ENCODE assay signal across 1 cellular context in the genomic region with DNA sequence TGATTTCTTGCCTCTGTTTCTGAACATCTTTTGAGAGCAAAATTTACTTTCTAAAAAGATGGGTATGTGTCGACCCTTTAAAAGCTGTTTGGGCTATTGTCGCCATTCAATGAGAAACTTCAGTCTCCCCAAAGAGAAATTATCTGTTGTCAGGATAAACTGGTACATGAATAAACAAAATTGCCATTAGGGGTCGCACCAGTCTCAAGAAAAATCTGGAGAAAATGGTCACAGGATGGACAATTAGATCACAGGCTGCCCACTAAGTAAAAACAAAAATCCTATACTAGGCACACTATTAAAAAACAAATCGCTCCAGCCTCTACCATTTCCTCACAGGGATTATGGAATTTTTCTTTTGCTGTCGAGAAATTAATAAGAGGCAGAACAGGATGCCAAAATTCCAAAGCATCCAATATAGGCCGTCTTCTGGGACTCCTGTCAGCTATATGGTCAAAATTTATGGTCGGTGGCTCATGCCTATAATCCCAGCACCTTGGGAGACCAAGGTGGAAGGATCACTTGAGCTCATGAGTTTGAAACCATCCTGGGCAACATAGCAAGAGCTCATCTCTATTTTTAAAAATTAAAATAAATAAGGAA.
TF ChIP-seq lines count a peak whose summit lies in the region.

No MANE protein-coding gene starts in this region.

TF ChIP-seq in GM23338, 12 proteins besides CTCF, POLR2A, EP300 and RAD21 (continued from another document):
- TF ChIP-seq, protein P1, sequence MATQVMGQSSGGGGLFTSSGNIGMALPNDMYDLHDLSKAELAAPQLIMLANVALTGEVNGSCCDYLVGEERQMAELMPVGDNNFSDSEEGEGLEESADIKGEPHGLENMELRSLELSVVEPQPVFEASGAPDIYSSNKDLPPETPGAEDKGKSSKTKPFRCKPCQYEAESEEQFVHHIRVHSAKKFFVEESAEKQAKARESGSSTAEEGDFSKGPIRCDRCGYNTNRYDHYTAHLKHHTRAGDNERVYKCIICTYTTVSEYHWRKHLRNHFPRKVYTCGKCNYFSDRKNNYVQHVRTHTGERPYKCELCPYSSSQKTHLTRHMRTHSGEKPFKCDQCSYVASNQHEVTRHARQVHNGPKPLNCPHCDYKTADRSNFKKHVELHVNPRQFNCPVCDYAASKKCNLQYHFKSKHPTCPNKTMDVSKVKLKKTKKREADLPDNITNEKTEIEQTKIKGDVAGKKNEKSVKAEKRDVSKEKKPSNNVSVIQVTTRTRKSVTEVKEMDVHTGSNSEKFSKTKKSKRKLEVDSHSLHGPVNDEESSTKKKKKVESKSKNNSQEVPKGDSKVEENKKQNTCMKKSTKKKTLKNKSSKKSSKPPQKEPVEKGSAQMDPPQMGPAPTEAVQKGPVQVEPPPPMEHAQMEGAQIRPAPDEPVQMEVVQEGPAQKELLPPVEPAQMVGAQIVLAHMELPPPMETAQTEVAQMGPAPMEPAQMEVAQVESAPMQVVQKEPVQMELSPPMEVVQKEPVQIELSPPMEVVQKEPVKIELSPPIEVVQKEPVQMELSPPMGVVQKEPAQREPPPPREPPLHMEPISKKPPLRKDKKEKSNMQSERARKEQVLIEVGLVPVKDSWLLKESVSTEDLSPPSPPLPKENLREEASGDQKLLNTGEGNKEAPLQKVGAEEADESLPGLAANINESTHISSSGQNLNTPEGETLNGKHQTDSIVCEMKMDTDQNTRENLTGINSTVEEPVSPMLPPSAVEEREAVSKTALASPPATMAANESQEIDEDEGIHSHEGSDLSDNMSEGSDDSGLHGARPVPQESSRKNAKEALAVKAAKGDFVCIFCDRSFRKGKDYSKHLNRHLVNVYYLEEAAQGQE (IDR thresholded peaks at IDR 0.05; ENCODE audit: unreplicated experiment) = no peak
